In the genomic region with DNA sequence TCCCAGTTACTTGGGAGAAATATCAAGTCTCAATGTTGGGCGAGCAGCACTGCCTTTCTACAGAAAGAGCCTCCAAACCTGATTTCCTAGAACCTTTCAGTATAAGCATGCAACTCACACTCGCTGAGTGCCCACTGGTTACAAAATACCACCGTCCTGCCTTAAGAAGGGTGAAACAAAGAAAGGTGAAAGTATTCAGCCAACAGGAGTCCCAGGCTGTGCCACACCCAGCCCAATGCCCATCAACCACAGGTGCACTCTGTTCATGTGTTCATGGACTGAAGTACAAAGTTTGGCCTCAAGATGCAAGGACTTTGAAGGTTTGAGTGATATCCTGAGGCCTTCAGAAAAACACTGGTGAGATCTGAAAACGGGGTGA, we compare ENCODE assay signal across 18 cellular contexts. TPM values are rescaled to one million over a fixed set of nuclear protein-coding genes. Genes with fewer than 3 reads are reported as not detected.
"Had no signal": no experiment of that assay in that cellular context is flagged by ENCODE, and none has a peak within 500 bp of the region (broad histone marks: within the 10 kb centered on the region; RNA-seq: fewer than 3 reads in every experiment).

No MANE protein-coding gene starts in this region.

- H3K79me2 ChIP-seq: parathyroid adenoma had no signal

- H3K4me3 ChIP-seq: colonic mucosa, lung, thoracic aorta, vagina had no signal

- H3K27ac Mint-ChIP-seq: activated naive CD8-positive, alpha-beta T cell treated with anti-CD3 and anti-CD28 coated beads, Interleukin-2, amount 10 ng/mL, durations not matched to agents 7 days and 5 days; stimulated activated naive CD8-positive, alpha-beta T cell treated with anti-CD3 and anti-CD28 coated beads, Interleukin-15, Interleukin-2, amounts not matched to agents 100 ng/mL and 50 ng/mL, for 24 hours had no signal

- H3K27me3 ChIP-seq: colonic mucosa, vagina had no signal

- H3K9me3 ChIP-seq: colonic mucosa, thoracic aorta, vagina had no signal

- H3K4me3 Mint-ChIP-seq: activated naive CD8-positive, alpha-beta T cell treated with anti-CD3 and anti-CD28 coated beads, Interleukin-2, amount 10 ng/mL, durations not matched to agents 7 days and 5 days; activated T-cell treated with anti-CD3 and anti-CD28 coated beads, Interleukin-2, amount 50 U/mL, for 4 hours; natural killer cell treated with Interleukin-12 subunit alpha and Interleukin-12 subunit beta and Interleukin-15 and Interleukin-18, amount 100 ng/mL, for 72 hours; stimulated activated naive CD8-positive, alpha-beta T cell treated with anti-CD3 and anti-CD28 coated beads, Interleukin-15, Interleukin-2, amounts not matched to agents 100 ng/mL and 50 ng/mL, for 24 hours had no signal

- H3K27ac ChIP-seq: colonic mucosa, parathyroid adenoma, thoracic aorta, vagina had no signal

- ATAC-seq: activated CD4-positive, CD25-positive, alpha-beta regulatory T cell treated with anti-CD3 and anti-CD28 coated beads, Interleukin-2, amount 50 U/mL, for 24 hours; activated T-cell treated with anti-CD3 and anti-CD28 coated beads, Interleukin-2, amount 50 U/mL, for 4 hours; left colon had no signal

- H3K27me3 Mint-ChIP-seq: natural killer cell treated with Interleukin-12 subunit alpha and Interleukin-12 subunit beta and Interleukin-15 and Interleukin-18, amount 100 ng/mL, for 72 hours had no signal

- DNase-seq: activated CD4-positive, alpha-beta T cell treated with anti-CD3 and anti-CD28 coated beads, Interleukin-2, amount 50 U/mL, for 4 hours; activated effector memory CD4-positive, alpha-beta T cell treated with anti-CD3 and anti-CD28 coated beads, Interleukin-2, amount 50 U/mL, for 16 hours; activated naive CD8-positive, alpha-beta T cell treated with anti-CD3 and anti-CD28 coated beads, Interleukin-2, amount 10 ng/mL, durations not matched to agents 7 days and 5 days; activated T-cell treated with anti-CD3 and anti-CD28 coated beads, Interleukin-2, amount 50 U/mL, for 4 hours; anterior cingulate cortex; caudate nucleus; colonic mucosa; immature natural killer cell; left colon; stimulated activated CD4-positive, alpha-beta T cell treated with anti-CD3 and anti-CD28 coated beads, Interleukin-15, amount 100 ng/mL, for 24 hours; stimulated activated CD4-positive, alpha-beta T cell treated with anti-CD3 and anti-CD28 coated beads, Interleukin-4, amount 100 ng/mL, for 24 hours had no signal

- H3K36me3 ChIP-seq: colonic mucosa, thoracic aorta, vagina had no signal

- H3K36me3 Mint-ChIP-seq: activated naive CD8-positive, alpha-beta T cell treated with anti-CD3 and anti-CD28 coated beads, Interleukin-2, amount 10 ng/mL, durations not matched to agents 7 days and 5 days; immature natural killer cell; natural killer cell treated with Interleukin-12 subunit alpha and Interleukin-12 subunit beta and Interleukin-15 and Interleukin-18, amount 100 ng/mL, for 72 hours had no signal

- H3K4me1 ChIP-seq: colonic mucosa, parathyroid adenoma had no signal

- H2AFZ ChIP-seq: parathyroid adenoma had no signal

- H3K9ac ChIP-seq: parathyroid adenoma had no signal

- H3K9me3 Mint-ChIP-seq: activated naive CD8-positive, alpha-beta T cell treated with anti-CD3 and anti-CD28 coated beads, Interleukin-2, amount 10 ng/mL, durations not matched to agents 7 days and 5 days; activated T-cell treated with anti-CD3 and anti-CD28 coated beads, Interleukin-2, amount 50 U/mL, for 4 hours; immature natural killer cell; natural killer cell treated with Interleukin-12 subunit alpha and Interleukin-12 subunit beta and Interleukin-15 and Interleukin-18, amount 100 ng/mL, for 72 hours; stimulated activated naive CD8-positive, alpha-beta T cell treated with anti-CD3 and anti-CD28 coated beads, Interleukin-15, Interleukin-2, amounts not matched to agents 100 ng/mL and 50 ng/mL, for 24 hours had no signal

RNA-seq across cellular contexts. Expression of gene IL17RD, which starts 34.0 kb away (rescaled TPM):
- total RNA-seq: activated naive CD8-positive, alpha-beta T cell treated with anti-CD3 and anti-CD28 coated beads, Interleukin-2, amount 10 ng/mL, durations not matched to agents 7 days and 5 days had no signal
- polyA plus RNA-seq: immature natural killer cell had no signal
